Comparison of ENCODE assay signal across 16 cellular contexts in genomic region chr7:90266808-90267207, GRCh38. TPM values are rescaled to one million over a fixed set of nuclear protein-coding genes. Genes with fewer than 3 reads are reported as not detected.
A peak's percentile ranks its signal among the peaks of the same experiment; 100 is the strongest.
DNase-seq lines count a peak whose midpoint lies in the region; ATAC-seq, FAIRE-seq and TF ChIP-seq lines count a peak whose summit lies in the region.
"Had no signal": no experiment of that assay in that cellular context is flagged by ENCODE, and none has a peak within 500 bp of the region (broad histone marks: within the 10 kb centered on the region; RNA-seq: fewer than 3 reads in every experiment).

No MANE protein-coding gene starts in this region.

- no peak overlapping the region for H3K27ac Mint-ChIP-seq in GM23338

- no peaks in the 10 kb centered on the region for H3F3A ChIP-seq in GM23338 (replicated peaks; ENCODE audit: low read depth)

- TF ChIP-seq CTCF in fibroblast of lung (conservative IDR thresholded peaks at IDR 0.05 in 1 of 2, IDR thresholded peaks at IDR 0.05 in 1 of 2; ENCODE audit: low read depth in 1 of 2, low read length in 2 of 2) (no peak), ovary (IDR thresholded peaks at IDR 0.05) (no peak), GM23338 (conservative IDR thresholded peaks at IDR 0.05; ENCODE audit: low read depth in 2 of 2) (no peak)

- H3K79me2 ChIP-seq in fibroblast of lung (ENCODE audit: control insufficient read depth, insufficient read depth, low read length) (no peaks in the 10 kb centered on the region), GM23338 (replicated peaks; ENCODE audit: insufficient read depth) (no peaks in the 10 kb centered on the region)

- peak overlapping the region; percentile 61 for H3K4me2 ChIP-seq in fibroblast of lung (ENCODE audit: extremely low read depth, insufficient read depth, low read length)
- no peak overlapping the region for H3K4me2 ChIP-seq in GM23338

- H4K20me1 ChIP-seq in fibroblast of lung (ENCODE audit: control insufficient read depth, extremely low read depth, insufficient read depth, low read length) (no peaks in the 10 kb centered on the region), GM23338 (replicated peaks; ENCODE audit: insufficient read depth) (no peaks in the 10 kb centered on the region)

- no peaks in the 10 kb centered on the region for H3K9me3 ChIP-seq in fibroblast of lung (ENCODE audit: control insufficient read depth, insufficient read depth, low read depth, low read length)
- no peaks in the 10 kb centered on the region for H3K9me3 ChIP-seq in ovary
- H3K9me3 ChIP-seq: heart right ventricle, Peyer's patch, prostate gland had no signal

- no peaks in the 10 kb centered on the region for H3K36me3 Mint-ChIP-seq in GM23338 (ENCODE audit: low read depth)

- no peaks in the 10 kb centered on the region for H3K9me2 ChIP-seq in GM23338 (ENCODE audit: insufficient read depth)

- DNase-seq in AG08396 (ENCODE audit: low spot score) (peak; percentile 4), LHCN-M2 (ENCODE audit: low read depth) (peak; percentile 23), fibroblast of lung (ENCODE audit: low read depth in 2 of 2) (peak; percentile 49 to 90), ovary (peak in 1 of 5 donors; percentile 35), GM23338 (ENCODE audit: low spot score) (no peak), GM19238 (ENCODE audit: insufficient read length, low spot score) (no peak), GM12892 (ENCODE audit: insufficient read length) (no peak)
- DNase-seq: effector memory CD4-positive, alpha-beta T cell; heart right ventricle; NCI-H1930; NCI-H524; Peyer's patch; trophoblast cell had no signal

- H3K4me1 Mint-ChIP-seq in GM23338, result no peaks in the 10 kb centered on the region

- H3K36me3 ChIP-seq in fibroblast of lung (ENCODE audit: control insufficient read depth, insufficient read depth, low read length) (no peaks in the 10 kb centered on the region), ovary (no peaks in the 10 kb centered on the region), GM23338 (ENCODE audit: insufficient read depth) (no peaks in the 10 kb centered on the region)
- H3K36me3 ChIP-seq: heart right ventricle, Peyer's patch, prostate gland had no signal

- FAIRE-seq in GM12892 (lab: Jason Lieb, UNC), result no peak
- FAIRE-seq: H1 had no signal

- intact Hi-C loops in ovary (cut with DNase I), result loop anchor here in 2 of 4 donors (10.0 kb wide), 2 partner anchors 112 to 158 kb away; partner anchors contain the start of gene STEAP1 (in 1 of the 2)

- H3K27me3 Mint-ChIP-seq in GM23338 (ENCODE audit: insufficient read depth, low read depth, poor library complexity), result no peaks in the 10 kb centered on the region

- no peak for ATAC-seq in esophagus mucosa
- no peak for ATAC-seq in GM23338

- H3K27me3 ChIP-seq in fibroblast of lung (ENCODE audit: control insufficient read depth, insufficient read depth, low read length) (no peaks in the 10 kb centered on the region), ovary (no peaks in the 10 kb centered on the region), GM23338 (ENCODE audit: insufficient read depth) (no peaks in the 10 kb centered on the region)
- H3K27me3 ChIP-seq: heart right ventricle, Peyer's patch had no signal

- TF ChIP-seq POLR2A in ovary (IDR thresholded peaks at IDR 0.05) (no peak), GM12892 (IDR thresholded peaks at IDR 0.05; ENCODE audit: low read depth, low read length) (no peak)

- H3K4me3 Mint-ChIP-seq in GM23338, result no peak overlapping the region

- no peaks in the 10 kb centered on the region for H3K9me3 Mint-ChIP-seq in GM23338

- H3K4me3 ChIP-seq in fibroblast of lung (replicated peaks in 1 of 4; ENCODE audit: control extremely low read depth in 1 of 4, insufficient read depth in 1 of 4, low read depth in 3 of 4, low read length in 4 of 4) (no peak overlapping the region), ovary (no peak overlapping the region), GM23338 (no peak overlapping the region)
- H3K4me3 ChIP-seq: heart right ventricle, Peyer's patch, prostate gland had no signal

- H2AFZ ChIP-seq in fibroblast of lung (ENCODE audit: low read length), result no peak overlapping the region
- H2AFZ ChIP-seq in GM23338, result no peak overlapping the region

- no peak overlapping the region for H3K9ac ChIP-seq in fibroblast of lung (ENCODE audit: insufficient read depth, low read length)

- peak; percentile 75 for TF ChIP-seq EP300 in ovary (IDR thresholded peaks at IDR 0.05)

- H3K4me1 ChIP-seq in fibroblast of lung (ENCODE audit: control insufficient read depth, extremely low read depth, insufficient read depth, low read length) (peaks cover 12% of the 10 kb centered on the region), ovary (ENCODE audit: insufficient read depth) (no peaks in the 10 kb centered on the region), GM23338 (ENCODE audit: insufficient read depth) (no peaks in the 10 kb centered on the region)
- H3K4me1 ChIP-seq: Peyer's patch, prostate gland had no signal

- H3K27ac ChIP-seq in fibroblast of lung (ENCODE audit: insufficient read depth, low read length), result peak overlapping the region; percentile 15
- H3K27ac ChIP-seq in ovary, result no peak overlapping the region
- H3K27ac ChIP-seq in GM23338 (ENCODE audit: low read depth), result no peak overlapping the region
- H3K27ac ChIP-seq: prostate gland had no signal

- 12 to 37% (median 25%) methylated on average over 3 of the region's 3 CpGs for WGBS in ovary, 3 donors

TF ChIP-seq in GM23338, 12 proteins besides CTCF, POLR2A, EP300 and RAD21 (continues in another document):
- no peak for TF ChIP-seq CREB1 (CRISPR knock-in tag; IDR thresholded peaks at IDR 0.05; ENCODE audit: low read depth)
- TF ChIP-seq ETS1 (IDR thresholded peaks at IDR 0.05), result no peak
- no peak for TF ChIP-seq ZNF114 (CRISPR knock-in tag; IDR thresholded peaks at IDR 0.05)
- no peak for TF ChIP-seq JUNB (IDR thresholded peaks at IDR 0.05; ENCODE audit: unreplicated experiment)
- TF ChIP-seq EZH2phosphoT487 (IDR thresholded peaks at IDR 0.05; ENCODE audit: unreplicated experiment), result no peak

RNA-seq across cellular contexts. Expression of gene CFAP69, which starts 21.8 kb away (rescaled TPM):
- 1.6 and 14.7 TPM in 2 replicates for total RNA-seq in LHCN-M2 (2014; rRNA removed)
- polyA plus RNA-seq in LHCN-M2 (2012), result 0.66 TPM
- total RNA-seq in fibroblast of lung, result 6.2 and 7.1 TPM in 2 replicates
- polyA plus RNA-seq in fibroblast of lung, result 0.99 and 1.3 TPM in 2 replicates
- polyA plus RNA-seq in fibroblast of lung (2012), result 1.4 and 2.1 TPM in 2 replicates
- polyA minus RNA-seq in fibroblast of lung (ENCODE audit: low replicate concordance), result 0.43 TPM in 1 of 2 replicates, not detected in the other
- total RNA-seq in ovary, result 10 to 100 TPM in 5 of 7 donors, 1 to 10 TPM in 2; 7.0 to 37.9 (median 11.2) TPM
- polyA plus RNA-seq in ovary, result 1 to 10 TPM; 3.1 to 6.3 TPM
- 1.1 TPM for total RNA-seq in esophagus mucosa
- 7.9 and 11.2 TPM in 2 replicates for total RNA-seq in GM23338 (2014; rRNA removed; shearing (Covaris generic))
- polyA plus RNA-seq in GM23338 (2016; fragmentation: Nextera tagmentation; extraction: Ambion mirVana), result 3.1 and 4.9 TPM in 2 replicates
- polyA plus RNA-seq in GM12892 (2012; ENCODE audit: missing spikeins), result 0.76 TPM

RNA-seq across cellular contexts. Expression of gene FAM237B, which starts 54.3 kb away (rescaled TPM):
- not detected in 2 replicates for total RNA-seq in LHCN-M2 (2014; rRNA removed)
- not detected for polyA plus RNA-seq in LHCN-M2 (2012)
- total RNA-seq in fibroblast of lung, result under 0.01 TPM in 1 of 2 replicates, not detected in the other
- polyA plus RNA-seq in fibroblast of lung, result 0.03 TPM in 1 of 2 replicates, not detected in the other
- polyA plus RNA-seq in fibroblast of lung (2012), result not detected in 2 replicates
- polyA minus RNA-seq in fibroblast of lung (ENCODE audit: low replicate concordance), result not detected in 2 replicates
- total RNA-seq in ovary, result not detected
- not detected for polyA plus RNA-seq in ovary
- not detected for total RNA-seq in esophagus mucosa
- total RNA-seq in GM23338 (2014; rRNA removed; shearing (Covaris generic)), result 0.07 TPM in 1 of 2 replicates, not detected in the other
- 0.13 TPM in 1 of 2 replicates, not detected in the other for polyA plus RNA-seq in GM23338 (2016; fragmentation: Nextera tagmentation; extraction: Ambion mirVana)
- not detected for polyA plus RNA-seq in GM12892 (2012; ENCODE audit: missing spikeins)
- total RNA-seq: H1, heart right ventricle, Peyer's patch, prostate gland had no signal
- polyA plus RNA-seq: H1, heart right ventricle had no signal

RNA-seq across cellular contexts. Expression of gene STEAP2, which starts 55.3 kb away (rescaled TPM):
- total RNA-seq in LHCN-M2 (2014; rRNA removed) (11.4 and 23.9 TPM in 2 replicates), fibroblast of lung (26.3 and 29.8 TPM in 2 replicates), ovary (10 to 100 TPM; 21.1 to 47.1 (median 27.6) TPM), esophagus mucosa (2.4 TPM)
- polyA plus RNA-seq in LHCN-M2 (2012), result 1.1 TPM
- polyA plus RNA-seq in fibroblast of lung (11.4 and 16.5 TPM in 2 replicates), ovary (10 to 100 TPM in 1 of 2 donors, 1 to 10 TPM in 1; 10.0 to 15.7 TPM), GM23338 (2016; fragmentation: Nextera tagmentation; extraction: Ambion mirVana) (10.4 and 13.1 TPM in 2 replicates)
- 4.2 and 5.9 TPM in 2 replicates for polyA plus RNA-seq in fibroblast of lung (2012)
- 1.6 and 3.3 TPM in 2 replicates for polyA minus RNA-seq in fibroblast of lung (ENCODE audit: low replicate concordance)
- 20.9 and 22.0 TPM in 2 replicates for total RNA-seq in GM23338 (2014; rRNA removed; shearing (Covaris generic))
- polyA plus RNA-seq in GM12892 (2012; ENCODE audit: missing spikeins), result 0.11 TPM

Comparison
In these comparisons a context has a peak if more than half of its experiments do, and no peak if none do; other contexts are left out.
1. DNase-seq: peak in AG08396 (single experiment), LHCN-M2 (single experiment) and fibroblast of lung (2 of 2); none in GM23338 (single experiment), GM19238 (single experiment) and GM12892 (single experiment).